In the genomic region with DNA sequence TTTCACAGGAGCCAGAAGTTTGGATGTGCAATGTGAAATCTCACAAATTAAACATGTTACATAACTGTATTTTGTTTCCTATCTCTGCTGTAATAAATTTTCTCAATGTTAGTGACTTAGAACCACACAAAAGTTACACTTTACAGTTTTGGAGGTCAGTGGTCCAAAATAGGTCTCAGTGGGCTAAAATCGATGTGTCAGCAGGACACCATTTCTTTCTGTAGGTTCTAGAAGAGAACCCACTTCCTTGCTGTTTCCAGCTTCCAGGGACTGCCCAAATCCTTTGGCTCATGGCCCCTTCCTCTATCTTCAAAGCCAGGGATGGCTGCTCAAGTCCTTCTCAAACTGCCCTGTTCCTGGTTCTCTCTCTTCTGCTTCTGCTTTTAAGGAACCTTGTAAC, we compare ENCODE assay signal across 20 cellular contexts.
DNase-seq lines count a peak whose midpoint lies in the region; ATAC-seq, FAIRE-seq and TF ChIP-seq lines count a peak whose summit lies in the region.
"Had no signal": no experiment of that assay in that cellular context is flagged by ENCODE, and none has a peak within 500 bp of the region (broad histone marks: within the 10 kb centered on the region; RNA-seq: fewer than 3 reads in every experiment).

No MANE protein-coding gene starts in this region.

- no peak overlapping the region for H3K23ac ChIP-seq in trophoblast cell (ENCODE audit: low read length)

- no peak overlapping the region for H2BK12ac ChIP-seq in trophoblast cell (ENCODE audit: low read length)

- no peak for TF ChIP-seq EP300 in HepG2 (IDR thresholded peaks at IDR 0.05; ENCODE audit: low read depth in 2 of 2, low read length in 2 of 2)
- TF ChIP-seq EP300 in HepG2 (CRISPR knock-in tag; IDR thresholded peaks at IDR 0.05; ENCODE audit: borderline replicate concordance): no peak
- no peak for TF ChIP-seq EP300 in K562 (IDR thresholded peaks at IDR 0.05; ENCODE audit: low read length)

- H3K4ac ChIP-seq in trophoblast cell (ENCODE audit: low read depth, low read length): no peak overlapping the region

- no peak for TF ChIP-seq POLR2A in HepG2 (IDR thresholded peaks at IDR 0.05; ENCODE audit: insufficient read depth in 1 of 2, low read depth in 2 of 2, low read length in 2 of 2)
- TF ChIP-seq POLR2A in right lobe of liver (IDR thresholded peaks at IDR 0.05): no peak
- no peak for TF ChIP-seq POLR2A in K562 (conservative IDR thresholded peaks at IDR 0.05)
- no peak for TF ChIP-seq POLR2A in uterus (IDR thresholded peaks at IDR 0.05)

- H3K4me1 ChIP-seq in HepG2 (ENCODE audit: insufficient read depth, low read length) (no peaks in the 10 kb centered on the region), right lobe of liver (no peaks in the 10 kb centered on the region), K562 (replicated peaks in 1 of 2; ENCODE audit: control insufficient read depth in 2 of 2, insufficient read depth in 2 of 2, low read length in 2 of 2) (no peaks in the 10 kb centered on the region), trophoblast cell (ENCODE audit: control insufficient read depth in 1 of 2, insufficient read depth in 2 of 2, low read length in 2 of 2) (no peaks in the 10 kb centered on the region), uterus (no peaks in the 10 kb centered on the region)
- H3K4me1 ChIP-seq: BE2C, BLaER1 had no signal

- H3K36me3 ChIP-seq in HepG2 (replicated peaks in 1 of 2; ENCODE audit: control insufficient read depth in 1 of 2, insufficient read depth in 2 of 2, low read length in 2 of 2) (no peaks in the 10 kb centered on the region), right lobe of liver (no peaks in the 10 kb centered on the region), K562 (ENCODE audit: control insufficient read depth, insufficient read depth, low read length) (no peaks in the 10 kb centered on the region), trophoblast cell (ENCODE audit: control insufficient read depth in 1 of 2, insufficient read depth in 2 of 2, low read length in 2 of 2) (no peaks in the 10 kb centered on the region), uterus (no peaks in the 10 kb centered on the region)
- H3K36me3 ChIP-seq: BE2C, BLaER1 had no signal

- BruUV-seq in HepG2 (replicated peaks; lab: Mats Ljungman, UMichigan): no TSS peak
- no TSS peak for BruUV-seq in K562 (replicated peaks; lab: Mats Ljungman, UMichigan)

- CTCF ChIA-PET in HepG2 (lab: Yijun Ruan, JAX; ENCODE audit: low intra/inter-chr PET ratio, low total read pairs) (no interaction called here), K562 (lab: Yijun Ruan, JAX; ENCODE audit: low intra/inter-chr PET ratio) (no interaction called here)

- H4K12ac ChIP-seq in trophoblast cell (ENCODE audit: low read depth, low read length): no peak overlapping the region

- no peak overlapping the region for H3K27ac ChIP-seq in HepG2 (ENCODE audit: extremely low read length, insufficient read depth, low read length)
- no peak overlapping the region for H3K27ac ChIP-seq in right lobe of liver
- no peak overlapping the region for H3K27ac ChIP-seq in K562 (ENCODE audit: extremely low read depth, low read depth, low read length)
- no peak overlapping the region for H3K27ac ChIP-seq in trophoblast cell (ENCODE audit: low read depth, low read length)
- no peak overlapping the region for H3K27ac ChIP-seq in uterus
- H3K27ac ChIP-seq: 22Rv1, BLaER1 had no signal

- intact Hi-C loops in HepG2 (cut with micrococcal nuclease; ENCODE audit: unreplicated experiment): no loop called here
- intact Hi-C loops in right lobe of liver (cut with DNase I): no loop called here
- intact Hi-C loops in K562 (cut with micrococcal nuclease): no loop called here
- intact Hi-C loops in uterus (cut with DNase I; ENCODE audit: low total_unique reads): no loop called here

- H4K20me1 ChIP-seq in HepG2 (ENCODE audit: insufficient read depth, low read length): no peaks in the 10 kb centered on the region
- no peaks in the 10 kb centered on the region for H4K20me1 ChIP-seq in K562 (replicated peaks; ENCODE audit: control insufficient read depth, insufficient read depth, low read length)
- H4K20me1 ChIP-seq: BLaER1 had no signal

- H3K4me3 ChIP-seq in HepG2 (replicated peaks in 1 of 3; ENCODE audit: insufficient read depth in 1 of 3, low read depth in 2 of 3, low read length in 3 of 3) (no peak overlapping the region), right lobe of liver (no peak overlapping the region), K562 (no peak overlapping the region), trophoblast cell (ENCODE audit: low read depth, low read length) (no peak overlapping the region), uterus (no peak overlapping the region)
- H3K4me3 ChIP-seq: BLaER1 had no signal

- ATAC-seq in HepG2: no peak
- ATAC-seq in right lobe of liver: no peak
- no peak for ATAC-seq in K562

- no peak overlapping the region for H3K14ac ChIP-seq in trophoblast cell (ENCODE audit: low read length)

- H3K9me3 ChIP-seq in HepG2 (ENCODE audit: low read length): no peaks in the 10 kb centered on the region
- H3K9me3 ChIP-seq in right lobe of liver: no peaks in the 10 kb centered on the region
- H3K9me3 ChIP-seq in K562 (replicated peaks; ENCODE audit: control insufficient read depth, insufficient read depth, low read depth, low read length): no peaks in the 10 kb centered on the region
- no peaks in the 10 kb centered on the region for H3K9me3 ChIP-seq in trophoblast cell (ENCODE audit: insufficient read depth, low read depth, low read length)
- H3K9me3 ChIP-seq in uterus: no peaks in the 10 kb centered on the region
- H3K9me3 ChIP-seq: BE2C, BLaER1, Caco-2 had no signal

- no peak overlapping the region for H2BK5ac ChIP-seq in trophoblast cell (ENCODE audit: low read depth, low read length, poor library complexity)

- H3K9me1 ChIP-seq in K562 (ENCODE audit: control insufficient read depth, insufficient read depth, low read length): no peaks in the 10 kb centered on the region

- H4K8ac ChIP-seq in trophoblast cell (ENCODE audit: low read depth, low read length): no peak overlapping the region

- no peak overlapping the region for H3K18ac ChIP-seq in trophoblast cell (ENCODE audit: low read length)

- DNase-seq in HepG2 (ENCODE audit: low spot score) (no peak), right lobe of liver (no peak), K562 (ENCODE audit: extremely low read depth in 1 of 4, low spot score in 3 of 4) (peak in 1 of 4 experiments; percentile 1), trophoblast cell (no peak), GM19239 (ENCODE audit: insufficient read length, low spot score) (no peak), NCI-H2196 (lab: John Stamatoyannopoulos, UW; ENCODE audit: unreplicated experiment) (no peak), uterus (no peak)
- DNase-seq: BE2C; C1 segment of cervical spinal cord; Caco-2; Calu3; CD4-positive, alpha-beta memory T cell; CD4-positive, CD25-positive, alpha-beta regulatory T cell; CD8-positive, alpha-beta memory T cell; DMS79 treated with DMSO at 0.1 percent for 48 hours; GF-D8 had no signal

- H3K4me2 ChIP-seq in HepG2 (ENCODE audit: low read depth, low read length) (no peak overlapping the region), K562 (ENCODE audit: insufficient read depth, low read length) (no peak overlapping the region), trophoblast cell (ENCODE audit: low read length) (no peak overlapping the region)
- H3K4me2 ChIP-seq: BLaER1 had no signal

- H3K9ac ChIP-seq in HepG2 (ENCODE audit: insufficient read depth, low read depth, low read length): no peak overlapping the region
- no peak overlapping the region for H3K9ac ChIP-seq in K562 (ENCODE audit: insufficient read depth in 1 of 2, low read depth in 2 of 2, low read length in 2 of 2)
- H3K9ac ChIP-seq in trophoblast cell (ENCODE audit: low read length): no peak overlapping the region
- H3K9ac ChIP-seq: BLaER1 had no signal

- no peak for FAIRE-seq in HepG2 (lab: Jason Lieb, UNC)
- FAIRE-seq in K562 (lab: Jason Lieb, UNC): no peak
- no peak for FAIRE-seq in GM19239 (lab: Jason Lieb, UNC)
- FAIRE-seq: D721Med, GM12891 had no signal

- no peaks in the 10 kb centered on the region for H3K27me3 ChIP-seq in HepG2 (ENCODE audit: control insufficient read depth in 1 of 2, insufficient read depth in 2 of 2, low read length in 2 of 2)
- no peaks in the 10 kb centered on the region for H3K27me3 ChIP-seq in right lobe of liver
- peaks cover 2 to 14% of the 10 kb centered on the region in 2 experiments; a peak in 3 of 5 replicates for H3K27me3 ChIP-seq in K562 (ENCODE audit: control insufficient read depth in 2 of 2, insufficient read depth in 2 of 2, low read length in 2 of 2)
- no peaks in the 10 kb centered on the region for H3K27me3 ChIP-seq in trophoblast cell (ENCODE audit: insufficient read depth, low read length)
- H3K27me3 ChIP-seq in uterus: no peaks in the 10 kb centered on the region
- H3K27me3 ChIP-seq: BE2C, BLaER1 had no signal

- POLR2A ChIA-PET in HepG2 (lab: Yijun Ruan, JAX): no interaction called here
- POLR2A ChIA-PET in K562 (lab: Yijun Ruan, JAX): interaction anchor here (0.7 kb wide), 1 partner anchor 15 kb away, joined by 4 read pairs; no protein-coding TSS in a partner anchor

- TF ChIP-seq RAD21 in HepG2 (CRISPR knock-in tag; IDR thresholded peaks at IDR 0.05) (no peak), K562 (CRISPR knock-in tag; conservative IDR thresholded peaks at IDR 0.05 in 1 of 2, IDR thresholded peaks at IDR 0.05 in 1 of 2) (no peak)

- TF ChIP-seq CTCF in HepG2 (CRISPR knock-in tag; IDR thresholded peaks at IDR 0.05): no peak
- TF ChIP-seq CTCF in right lobe of liver (IDR thresholded peaks at IDR 0.05): no peak
- no peak for TF ChIP-seq CTCF in K562 (IDR thresholded peaks at IDR 0.05 in 2 of 3, conservative IDR thresholded peaks at IDR 0.05 in 1 of 3; ENCODE audit: insufficient read depth in 2 of 3, low read depth in 1 of 3, low read length in 3 of 3)
- no peak for TF ChIP-seq CTCF in uterus (IDR thresholded peaks at IDR 0.05)

- H2AK5ac ChIP-seq in trophoblast cell (ENCODE audit: low read length): no peak overlapping the region

- no peaks in the 10 kb centered on the region for H3K79me1 ChIP-seq in trophoblast cell (ENCODE audit: low read length)

- peak overlapping the region; percentile 3 for H2BK120ac ChIP-seq in trophoblast cell (ENCODE audit: insufficient read depth, low read length, poor library complexity)

- in situ Hi-C loops in HepG2 (cut with HindIII; ENCODE audit: extremely low pct_ligation_motif_present, low pct_unique_long_range_greater_than_20kb) (no loop called here), K562 (cut with MboI) (no loop called here)

- H2AFZ ChIP-seq in HepG2 (ENCODE audit: low read length) (no peak overlapping the region), K562 (ENCODE audit: low read depth, low read length) (no peak overlapping the region), trophoblast cell (ENCODE audit: insufficient read depth, low read length, poor library complexity) (no peak overlapping the region)

- WGBS in HepG2 (ENCODE audit: low lambda C conversion rate): 81% methylated on average over 1 of the region's 1 CpG
- WGBS in right lobe of liver (ENCODE audit: insufficient coverage, low coverage, low lambda C conversion rate, missing lambda C conversion rate): 91% methylated on average over 1 of the region's 1 CpG
- WGBS in K562 (ENCODE audit: insufficient coverage, low coverage, missing lambda C conversion rate): 0% methylated on average over 1 of the region's 1 CpG
- WGBS in trophoblast cell (ENCODE audit: extremely low coverage, insufficient coverage, insufficient read length): no CpG with 5 or more reads among the region's 1 CpG

- no peak overlapping the region for H4K91ac ChIP-seq in trophoblast cell (ENCODE audit: low read depth, low read length)

- no peaks in the 10 kb centered on the region for H3K79me2 ChIP-seq in HepG2 (ENCODE audit: insufficient read depth, low read length)
- H3K79me2 ChIP-seq in K562 (ENCODE audit: control insufficient read depth, insufficient read depth, low read length): no peaks in the 10 kb centered on the region
- H3K79me2 ChIP-seq in trophoblast cell (ENCODE audit: control insufficient read depth, insufficient read depth, low read length, poor library complexity): no peaks in the 10 kb centered on the region
